ENCODE assay signal across 17 cellular contexts in genomic region chr14:56592746-56593544, GRCh38.
"Had no signal": no experiment of that assay in that cellular context is flagged by ENCODE, and none has a peak within 500 bp of the region (broad histone marks: within the 10 kb centered on the region; RNA-seq: fewer than 3 reads in every experiment).

No MANE protein-coding gene starts in this region.

- H3K36me3 ChIP-seq: prostate gland, right lobe of liver had no signal

- ATAC-seq: activated T-helper 17 cell treated with anti-CD3 and anti-CD28 coated beads, Interleukin-2, amount 50 U/mL, for 72 hours; effector memory CD8-positive, alpha-beta T cell; left lobe of liver; naive thymus-derived CD8-positive, alpha-beta T cell; stimulated activated effector memory CD8-positive, alpha-beta T cell treated with anti-CD3 and anti-CD28 coated beads, Interleukin-12 subunit alpha, Interleukin-12 subunit beta, amount 100 ng/mL, for 72 hours; WTC11 had no signal

- H3K4me1 ChIP-seq: prostate gland, right lobe of liver, tibial nerve had no signal

- H3K4me3 ChIP-seq: coronary artery, prostate gland, right lobe of liver, tibial nerve had no signal

- DNase-seq: activated CD4-positive, alpha-beta T cell treated with anti-CD3 and anti-CD28 coated beads, Interleukin-2, amount 10 ng/mL, durations not matched to agents 24 days and 14 days; activated CD8-positive, alpha-beta memory T cell treated with anti-CD3 and anti-CD28 coated beads for 24 hours; activated naive CD4-positive, alpha-beta T cell treated with anti-CD3 and anti-CD28 coated beads for 36 hours; caudate nucleus; effector memory CD8-positive, alpha-beta T cell; hippocampal formation; mammary epithelial cell; naive thymus-derived CD8-positive, alpha-beta T cell; right lobe of liver had no signal

- H3K27me3 ChIP-seq: right lobe of liver, tibial nerve had no signal

- H3K27ac ChIP-seq: coronary artery, epithelial cell of prostate, prostate gland, right lobe of liver, tibial nerve had no signal

- H3K9me3 ChIP-seq: prostate gland, right lobe of liver, tibial nerve had no signal
